7 cellular contexts compared by ENCODE assay signal in the genomic region with DNA sequence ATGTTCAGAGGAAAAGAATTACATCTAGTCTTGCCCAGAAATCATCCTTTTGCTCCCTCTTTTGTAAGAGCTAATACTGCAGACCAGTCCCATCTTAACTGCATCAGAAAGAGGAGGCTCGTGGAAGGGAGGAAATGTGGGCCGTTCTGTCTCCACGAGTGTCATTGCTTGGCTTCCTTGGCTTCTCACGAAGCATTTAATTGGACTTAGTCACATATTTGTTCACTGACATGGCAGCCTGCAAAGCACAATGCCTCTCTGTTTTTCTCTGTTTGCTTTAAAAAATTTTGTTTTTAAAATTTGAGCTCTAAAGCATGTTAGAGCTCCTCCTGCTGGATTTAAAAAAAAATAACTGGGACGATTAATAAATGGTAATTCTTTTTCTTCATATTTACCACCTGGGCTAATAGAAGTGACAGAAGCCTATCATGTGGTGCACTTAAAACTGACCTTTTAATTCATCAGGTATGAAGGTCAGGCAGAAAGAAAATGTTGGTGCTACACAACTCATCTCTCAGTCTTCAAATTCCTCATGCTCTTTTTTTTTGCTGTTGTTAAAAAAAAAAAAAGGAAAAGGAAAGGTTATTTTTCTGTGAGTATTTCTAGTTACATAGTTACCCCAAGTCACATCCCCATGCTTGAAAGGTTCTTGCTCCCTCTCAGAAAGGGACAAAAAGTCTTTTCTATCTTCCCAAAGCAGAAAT. TPM values are rescaled to one million over a fixed set of nuclear protein-coding genes. Genes with fewer than 3 reads are reported as not detected.
DNase-seq lines count a peak whose midpoint lies in the region; ATAC-seq and TF ChIP-seq lines count a peak whose summit lies in the region.

No MANE protein-coding gene starts in this region.

- H3K27ac ChIP-seq in breast epithelium (peak overlapping the region; percentile 69), skeletal muscle tissue (ENCODE audit: low read depth, low read length) (peak overlapping the region; percentile 56)

- TF ChIP-seq POLR2A in breast epithelium (IDR thresholded peaks at IDR 0.05): no peak

- peak overlapping the region in 1 of 3 donors; percentile 8 for H3K9ac ChIP-seq in skeletal muscle tissue (ENCODE audit: low read depth in 1 of 3, low read length in 3 of 3)

- peak overlapping the region in 1 of 3 donors; percentile 12 for H3K4me3 ChIP-seq in breast epithelium
- H3K4me3 ChIP-seq in skeletal muscle tissue (ENCODE audit: low read length in 3 of 3): peak overlapping the region in 1 of 3 donors; percentile 52

- peak; percentile 44 for ATAC-seq in HG03571 (IDR thresholded peaks at IDR 0.05; ENCODE audit: unreplicated experiment)
- no peak for ATAC-seq in GM19324 (IDR thresholded peaks at IDR 0.05; ENCODE audit: low FRiP score, unreplicated experiment)

- H3K27me3 ChIP-seq in breast epithelium: no peaks in the 10 kb centered on the region
- H3K27me3 ChIP-seq in skeletal muscle tissue (ENCODE audit: control insufficient read depth in 3 of 3, insufficient read depth in 3 of 3, low read length in 3 of 3): no peaks in the 10 kb centered on the region

- H3K36me3 ChIP-seq in breast epithelium: no peaks in the 10 kb centered on the region
- no peaks in the 10 kb centered on the region for H3K36me3 ChIP-seq in skeletal muscle tissue (ENCODE audit: control insufficient read depth in 3 of 3, insufficient read depth in 3 of 3, low read length in 3 of 3)

- intact Hi-C loops in breast epithelium (cut with DNase I; ENCODE audit: low total_unique reads): no loop called here

- TF ChIP-seq CTCF in breast epithelium (IDR thresholded peaks at IDR 0.05): peak; percentile 25 to 59 (median 57)

- H3K9me3 ChIP-seq in breast epithelium (no peaks in the 10 kb centered on the region), skeletal muscle tissue (ENCODE audit: control insufficient read depth in 3 of 3, low read length in 3 of 3) (no peaks in the 10 kb centered on the region)

- H3K4me1 ChIP-seq in breast epithelium: no peaks in the 10 kb centered on the region
- H3K4me1 ChIP-seq in skeletal muscle tissue (ENCODE audit: control insufficient read depth in 3 of 3, insufficient read depth in 3 of 3, low read length in 3 of 3): peaks cover 2 to 4% (median 3%) of the 10 kb centered on the region in 3 donors

- DNase-seq in Daoy (ENCODE audit: low read depth) (peak; percentile 94), RPMI7951 (ENCODE audit: low read depth) (peak; percentile 97), breast epithelium (ENCODE audit: low spot score in 2 of 2) (peak in 1 of 2 donors; percentile 52), islet precursor cell (peak; percentile 91)

RNA-seq across cellular contexts. Expression of a gene that starts 21.0 kb away (rescaled TPM):
- total RNA-seq in Daoy (2014; rRNA removed; shearing (Covaris generic)): not detected in 2 replicates
- not detected in 2 replicates for total RNA-seq in RPMI7951 (2014; rRNA removed; shearing (Covaris generic))
- total RNA-seq in breast epithelium (not detected), skeletal muscle tissue (44.4 TPM)

RNA-seq across cellular contexts. Expression of a gene that starts 44.3 kb away (rescaled TPM):
- total RNA-seq in Daoy (2014; rRNA removed; shearing (Covaris generic)): 23.4 and 25.3 TPM in 2 replicates
- total RNA-seq in RPMI7951 (2014; rRNA removed; shearing (Covaris generic)): 36.3 and 40.9 TPM in 2 replicates
- 10 to 100 TPM; 20.3 to 39.2 (median 29.3) TPM for total RNA-seq in breast epithelium
- total RNA-seq in skeletal muscle tissue: 25.6 TPM

Comparison
In these comparisons a context has a peak if more than half of its experiments do, and no peak if none do; other contexts are left out.
1. RNA of a gene that starts 21.0 kb away (total RNA-seq): 44.4 TPM in skeletal muscle tissue (single experiment); not detected in Daoy, not detected in RPMI7951 and not detected in breast epithelium; every median in the first group is over 10 times any median in the second.